ENCODE assay signal across 8 cellular contexts in genomic region chr12:122865268-122866231, GRCh38. TPM values are rescaled to one million over a fixed set of nuclear protein-coding genes. Genes with fewer than 3 reads are reported as not detected.
DNase-seq lines count a peak whose midpoint lies in the region; ATAC-seq, FAIRE-seq and TF ChIP-seq lines count a peak whose summit lies in the region.

No MANE protein-coding gene starts in this region.

- CTCF ChIA-PET in AG04449 (lab: Yijun Ruan, JAX) = interaction anchor here (0.8 to 18.4 kb wide), 9 partner anchors 9 to 227 kb away, joined by 3 to 449 read pairs (median 3); no protein-coding TSS in a partner anchor

- ATAC-seq in body of pancreas (peak; percentile 26), left lobe of liver (peak; percentile 52), HG02884 (IDR thresholded peaks at IDR 0.05; ENCODE audit: unreplicated experiment) (no peak), GM21528 (IDR thresholded peaks at IDR 0.05; ENCODE audit: low FRiP score, unreplicated experiment) (no peak)

- 44 to 49% methylated on average over 29 to 43 of the region's 43 CpGs for WGBS in body of pancreas, 2 donors

- H3K9me3 ChIP-seq in body of pancreas = no peaks in the 10 kb centered on the region

- no peaks in the 10 kb centered on the region for H3K36me3 ChIP-seq in body of pancreas (replicated peaks in 1 of 2; ENCODE audit: insufficient read depth in 1 of 2, low read depth in 2 of 2)

- peak overlapping the region; percentile 15 to 89 (median 78) for H3K27ac ChIP-seq in body of pancreas

- H3K4me3 ChIP-seq in AG04449 (ENCODE audit: low read depth, low read length) (no peak overlapping the region), body of pancreas (no peak overlapping the region)

- no peaks in the 10 kb centered on the region for H3K27me3 ChIP-seq in body of pancreas

- POLR2A ChIA-PET in AG04449 (lab: Yijun Ruan, JAX) = no interaction called here

- FAIRE-seq in GM19239 (lab: Jason Lieb, UNC) = no peak

- peaks cover 95% of the 10 kb centered on the region for H3K4me1 ChIP-seq in body of pancreas

- intact Hi-C loops in body of pancreas (cut with DNase I) = no loop called here

- no peak for DNase-seq in AG04449 (ENCODE audit: low read depth, low spot score)
- DNase-seq in GM19239 (ENCODE audit: insufficient read length, low spot score) = peak; percentile 27
- DNase-seq in body of pancreas = peak; percentile 75 to 87 (median 78)
- peak; percentile 96 for DNase-seq in left lobe of liver (ENCODE audit: low spot score)
- DNase-seq in epidermal melanocyte (ENCODE audit: insufficient read length, low spot score) = no peak
- no peak for DNase-seq in NCI-H2029 treated with DMSO at 0.1 percent for 48 hours (lab: John Stamatoyannopoulos, UW)

- TF ChIP-seq CTCF in AG04449 (IDR thresholded peaks at IDR 0.05; ENCODE audit: insufficient read depth, low read length, missing control alignments) (peak; percentile 45), body of pancreas (IDR thresholded peaks at IDR 0.05) (peak; percentile 31 to 69 (median 58))

- TF ChIP-seq POLR2A in body of pancreas (IDR thresholded peaks at IDR 0.05) = no peak

RNA-seq across cellular contexts. Expression of gene HIP1R, which starts 30.3 kb away (rescaled TPM):
- total RNA-seq in body of pancreas (100 to 1,000 TPM; 111 to 183 TPM), left lobe of liver (35.2 TPM)

RNA-seq across cellular contexts. Expression of gene VPS37B, which starts 30.4 kb away (rescaled TPM):
- 10 to 100 TPM; 18.7 to 46.8 TPM for total RNA-seq in body of pancreas
- total RNA-seq in left lobe of liver = 6.6 TPM

Comparison
In these comparisons a context has a peak if more than half of its experiments do, and no peak if none do; other contexts are left out.
1. DNase-seq: peak in GM19239 (single experiment), body of pancreas (4 of 4) and left lobe of liver (single experiment); none in AG04449 (single experiment), epidermal melanocyte (single experiment) and NCI-H2029 treated with DMSO at 0.1 percent for 48 hours (single experiment).
2. ATAC-seq: peak in body of pancreas (single experiment) and left lobe of liver (single experiment); none in HG02884 (single experiment) and GM21528 (single experiment).